8 cellular contexts compared by ENCODE assay signal in genomic region chr1:51518033-51518729, GRCh38. TPM values are rescaled to one million over a fixed set of nuclear protein-coding genes. Genes with fewer than 3 reads are reported as not detected.
DNase-seq lines count a peak whose midpoint lies in the region; ATAC-seq, FAIRE-seq and TF ChIP-seq lines count a peak whose summit lies in the region.

No MANE protein-coding gene starts in this region.

- peak overlapping the region; percentile 86 for H3K4me3 Mint-ChIP-seq in activated naive CD8-positive, alpha-beta T cell treated with anti-CD3 and anti-CD28 coated beads for 36 hours

- no peak for FAIRE-seq in pancreas (lab: Jason Lieb, UNC)

- H3K9me3 ChIP-seq in heart left ventricle (no peaks in the 10 kb centered on the region), pancreas (no peaks in the 10 kb centered on the region)

- H3K4me3 ChIP-seq in AG10803 (ENCODE audit: low read length) (peak overlapping the region; percentile 83), heart left ventricle (peak overlapping the region; percentile 75 to 96 (median 83)), pancreas (peak overlapping the region; percentile 64 to 91 (median 82))

- H3K36me3 Mint-ChIP-seq in activated naive CD8-positive, alpha-beta T cell treated with anti-CD3 and anti-CD28 coated beads for 36 hours, result peaks cover 4% of the 10 kb centered on the region

- H3K36me3 ChIP-seq in heart left ventricle (no peaks in the 10 kb centered on the region), pancreas (no peaks in the 10 kb centered on the region)

- H3K27ac ChIP-seq in heart left ventricle (peak overlapping the region; percentile 77 to 97 (median 94)), pancreas (peak overlapping the region; percentile 61 to 89 (median 82))

- WGBS in heart left ventricle, 4 donors, result 0 to 1% (median 1%) methylated on average over 25 to 26 of the region's 26 CpGs
- 0% methylated on average over 23 to 26 of the region's 26 CpGs for WGBS in pancreas, 2 donors

- peaks cover 42% of the 10 kb centered on the region for H3K4me1 Mint-ChIP-seq in activated naive CD8-positive, alpha-beta T cell treated with anti-CD3 and anti-CD28 coated beads for 36 hours

- intact Hi-C loops in heart left ventricle (cut with DNase I), result loop anchor here in 8 of 10 donors (2.0 to 10.0 kb wide), 11 partner anchors 46 to 553 kb away; partner anchors contain the start of genes OSBPL9 (in 3 of the 8), FAF1 (in 1 of the 8) and RNF11 (in 1 of the 8)
- intact Hi-C loops in pancreas (cut with DNase I), result no loop called here

- no peaks in the 10 kb centered on the region for H3K27me3 Mint-ChIP-seq in activated naive CD8-positive, alpha-beta T cell treated with anti-CD3 and anti-CD28 coated beads for 36 hours

- TF ChIP-seq CTCF in AG10803 (conservative IDR thresholded peaks at IDR 0.05; ENCODE audit: low read length), result no peak
- no peak for TF ChIP-seq CTCF in heart left ventricle (IDR thresholded peaks at IDR 0.05)
- TF ChIP-seq CTCF in pancreas (IDR thresholded peaks at IDR 0.05), result no peak

- TF ChIP-seq POLR2A in GM18526 (IDR thresholded peaks at IDR 0.05; ENCODE audit: extremely low read depth, insufficient read length) (peak; percentile 55), heart left ventricle (IDR thresholded peaks at IDR 0.05) (no peak)

- no peaks in the 10 kb centered on the region for H3K27me3 ChIP-seq in heart left ventricle
- no peaks in the 10 kb centered on the region for H3K27me3 ChIP-seq in pancreas

- H3K4me1 ChIP-seq in heart left ventricle (peaks cover 9 to 67% (median 36%) of the 10 kb centered on the region in 12 donors), pancreas (peaks cover 7 to 37% (median 24%) of the 10 kb centered on the region in 3 donors)

- DNase-seq in AG10803 (ENCODE audit: low read depth) (no peak), RPMI7951 (ENCODE audit: low read depth) (peak; percentile 41), heart left ventricle (peak in 4 of 5 donors; percentile 33 to 53 (median 38)), pancreas (peak; percentile 22 to 61 (median 46))
- peak; percentile 33 for DNase-seq in activated naive CD8-positive, alpha-beta T cell treated with anti-CD3 and anti-CD28 coated beads for 36 hours

- peak overlapping the region; percentile 87 for H3K27ac Mint-ChIP-seq in activated naive CD8-positive, alpha-beta T cell treated with anti-CD3 and anti-CD28 coated beads for 36 hours

- peaks cover 2% of the 10 kb centered on the region for H3K9me3 Mint-ChIP-seq in activated naive CD8-positive, alpha-beta T cell treated with anti-CD3 and anti-CD28 coated beads for 36 hours

- ATAC-seq in HG03565 (IDR thresholded peaks at IDR 0.05; ENCODE audit: unreplicated experiment), result peak; percentile 25
- ATAC-seq in heart left ventricle, result peak; percentile 21 to 47 (median 28)
- peak; percentile 44 to 63 (median 52) for ATAC-seq in pancreas
- ATAC-seq in GM18519 (IDR thresholded peaks at IDR 0.05; ENCODE audit: low FRiP score, unreplicated experiment), result no peak

RNA-seq across cellular contexts. Expression of gene EPS15, which starts 0.9 kb away (rescaled TPM):
- total RNA-seq in RPMI7951 (2014; rRNA removed; shearing (Covaris generic)), result 25.9 and 33.4 TPM in 2 replicates
- total RNA-seq in activated naive CD8-positive, alpha-beta T cell treated with anti-CD3 and anti-CD28 coated beads for 36 hours, result 10 to 100 TPM; 53.5 to 55.0 TPM
- total RNA-seq in heart left ventricle (10 to 100 TPM; 48.4 to 80.6 (median 72.8) TPM), pancreas (10 to 100 TPM; 23.4 to 42.0 (median 28.4) TPM)
- polyA plus RNA-seq in heart left ventricle (10 to 100 TPM; 19.9 to 21.8 TPM), pancreas (10 to 100 TPM in 1 of 2 donors, 1 to 10 TPM in 1; 9.9 to 15.6 TPM)

Comparison
In these comparisons a context has a peak if more than half of its experiments do, and no peak if none do; other contexts are left out.
1. intact Hi-C loops: an anchor here in heart left ventricle (2.0 to 10.0 kb wide); none called in pancreas.